In the genomic region with DNA sequence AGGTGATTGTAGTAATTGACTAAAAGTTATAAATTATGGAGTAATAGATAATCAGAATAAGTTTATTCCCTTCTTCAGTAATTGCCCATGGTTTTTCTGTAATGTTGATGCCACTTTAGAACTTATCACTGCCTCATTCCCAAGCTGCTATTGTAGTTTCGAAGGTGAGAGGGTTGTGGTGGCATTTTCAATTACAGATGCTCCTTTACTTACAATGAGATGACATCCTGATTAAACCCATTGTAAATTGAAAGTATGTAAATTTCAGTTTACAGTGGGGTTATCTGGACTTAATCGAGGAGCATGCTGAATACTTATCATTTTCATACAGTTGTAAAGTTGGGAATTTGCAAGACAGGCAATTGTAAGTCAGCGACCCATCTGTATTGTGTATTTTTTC, we compare ENCODE assay signal across 9 cellular contexts. TPM values are rescaled to one million over a fixed set of nuclear protein-coding genes. Genes with fewer than 3 reads are reported as not detected.
DNase-seq lines count a peak whose midpoint lies in the region; ATAC-seq, FAIRE-seq and TF ChIP-seq lines count a peak whose summit lies in the region.
"Had no signal": no experiment of that assay in that cellular context is flagged by ENCODE, and none has a peak within 500 bp of the region (broad histone marks: within the 10 kb centered on the region; RNA-seq: fewer than 3 reads in every experiment).

No MANE protein-coding gene starts in this region.

- no peaks in the 10 kb centered on the region; a peak in 1 of 5 replicates for H3K27me3 ChIP-seq in HepG2 (ENCODE audit: control insufficient read depth in 1 of 2, insufficient read depth in 2 of 2, low read length in 2 of 2)
- H3K27me3 ChIP-seq in thoracic aorta (replicated peaks; ENCODE audit: insufficient read depth): no peaks in the 10 kb centered on the region

- H3K27ac Mint-ChIP-seq in activated naive CD4-positive, alpha-beta T cell treated with anti-CD3 and anti-CD28 coated beads, Interleukin-2, amount 50 U/mL, for 24 hours: peak overlapping the region; percentile 96
- H3K27ac Mint-ChIP-seq in activated naive CD8-positive, alpha-beta T cell treated with anti-CD3 and anti-CD28 coated beads for 36 hours: peak overlapping the region; percentile 50

- peaks cover 15% of the 10 kb centered on the region for H3K36me3 Mint-ChIP-seq in activated naive CD4-positive, alpha-beta T cell treated with anti-CD3 and anti-CD28 coated beads, Interleukin-2, amount 50 U/mL, for 24 hours
- H3K36me3 Mint-ChIP-seq in activated naive CD8-positive, alpha-beta T cell treated with anti-CD3 and anti-CD28 coated beads for 36 hours: peaks cover 69% of the 10 kb centered on the region

- H3K27ac ChIP-seq in HepG2 (ENCODE audit: extremely low read length, insufficient read depth, low read length) (peak overlapping the region; percentile 92), thoracic aorta (peak overlapping the region in 1 of 2 donors; percentile 4)

- ATAC-seq in HepG2: no peak
- ATAC-seq in thoracic aorta (ENCODE audit: insufficient number of reproducible peaks, low FRiP score, low read depth): no peak
- no peak for ATAC-seq in HG03442 (IDR thresholded peaks at IDR 0.05; ENCODE audit: unreplicated experiment)
- no peak for ATAC-seq in esophagus mucosa

- TF ChIP-seq CTCF in HepG2 (CRISPR knock-in tag; IDR thresholded peaks at IDR 0.05): no peak
- no peak for TF ChIP-seq CTCF in thoracic aorta (IDR thresholded peaks at IDR 0.05)

- peak overlapping the region; percentile 72 for H3K4me2 ChIP-seq in HepG2 (ENCODE audit: low read depth, low read length)

- H3K4me1 ChIP-seq in HepG2 (ENCODE audit: insufficient read depth, low read length) (peaks cover 69% of the 10 kb centered on the region), thoracic aorta (ENCODE audit: control insufficient read depth in 1 of 2, low read depth in 2 of 2) (peaks cover 49 to 69% of the 10 kb centered on the region in 2 donors)

- BruUV-seq in HepG2 (replicated peaks; lab: Mats Ljungman, UMichigan): no TSS peak

- H3K9me3 ChIP-seq in HepG2 (ENCODE audit: low read length) (no peaks in the 10 kb centered on the region), thoracic aorta (no peaks in the 10 kb centered on the region)

- no peaks in the 10 kb centered on the region for H3K9me3 Mint-ChIP-seq in activated naive CD4-positive, alpha-beta T cell treated with anti-CD3 and anti-CD28 coated beads, Interleukin-2, amount 50 U/mL, for 24 hours
- H3K9me3 Mint-ChIP-seq in activated naive CD8-positive, alpha-beta T cell treated with anti-CD3 and anti-CD28 coated beads for 36 hours: no peaks in the 10 kb centered on the region

- intact Hi-C loops in HepG2 (cut with micrococcal nuclease; ENCODE audit: unreplicated experiment): no loop called here

- POLR2A ChIA-PET in HepG2 (lab: Yijun Ruan, JAX): interaction anchor here (0.5 to 5.7 kb wide), 3 partner anchors 11 to 31 kb away, joined by 3 to 71 read pairs (median 67); a partner anchor contains a TSS

- H3K4me3 ChIP-seq in HepG2 (replicated peaks in 1 of 3; ENCODE audit: insufficient read depth in 1 of 3, low read depth in 2 of 3, low read length in 3 of 3) (peak overlapping the region; percentile 57 to 78 (median 71)), thoracic aorta (peak overlapping the region; percentile 89)

- TF ChIP-seq RAD21 in HepG2 (CRISPR knock-in tag; IDR thresholded peaks at IDR 0.05): no peak

- peak overlapping the region; percentile 96 for H3K4me3 Mint-ChIP-seq in activated naive CD4-positive, alpha-beta T cell treated with anti-CD3 and anti-CD28 coated beads, Interleukin-2, amount 50 U/mL, for 24 hours
- H3K4me3 Mint-ChIP-seq in activated naive CD8-positive, alpha-beta T cell treated with anti-CD3 and anti-CD28 coated beads for 36 hours: peak overlapping the region; percentile 96

- peaks cover 78% of the 10 kb centered on the region for H3K79me2 ChIP-seq in HepG2 (ENCODE audit: insufficient read depth, low read length)

- H3K4me1 Mint-ChIP-seq in activated naive CD4-positive, alpha-beta T cell treated with anti-CD3 and anti-CD28 coated beads, Interleukin-2, amount 50 U/mL, for 24 hours: peaks cover 84% of the 10 kb centered on the region
- H3K4me1 Mint-ChIP-seq in activated naive CD8-positive, alpha-beta T cell treated with anti-CD3 and anti-CD28 coated beads for 36 hours: peaks cover 67% of the 10 kb centered on the region

- peak overlapping the region; percentile 96 for H3K9ac ChIP-seq in HepG2 (ENCODE audit: insufficient read depth, low read depth, low read length)

- no peak for FAIRE-seq in HepG2 (lab: Jason Lieb, UNC)
- FAIRE-seq: endometrium had no signal

- CTCF ChIA-PET in HepG2 (lab: Yijun Ruan, JAX; ENCODE audit: low intra/inter-chr PET ratio, low total read pairs): no interaction called here

- peaks cover 0 to 3% of the 10 kb centered on the region in 2 experiments; a peak in 2 of 5 replicates for H3K36me3 ChIP-seq in HepG2 (replicated peaks in 1 of 2; ENCODE audit: control insufficient read depth in 1 of 2, insufficient read depth in 2 of 2, low read length in 2 of 2)
- H3K36me3 ChIP-seq in thoracic aorta: no peaks in the 10 kb centered on the region

- no peaks in the 10 kb centered on the region for H3K27me3 Mint-ChIP-seq in activated naive CD4-positive, alpha-beta T cell treated with anti-CD3 and anti-CD28 coated beads, Interleukin-2, amount 50 U/mL, for 24 hours
- no peaks in the 10 kb centered on the region for H3K27me3 Mint-ChIP-seq in activated naive CD8-positive, alpha-beta T cell treated with anti-CD3 and anti-CD28 coated beads for 36 hours

- WGBS in HepG2 (ENCODE audit: low lambda C conversion rate): 39% methylated on average over 3 of the region's 3 CpGs

- H2AFZ ChIP-seq in HepG2 (ENCODE audit: low read length): no peak overlapping the region

- no peak for TF ChIP-seq EP300 in HepG2 (IDR thresholded peaks at IDR 0.05; ENCODE audit: low read depth in 2 of 2, low read length in 2 of 2)
- TF ChIP-seq EP300 in HepG2 (CRISPR knock-in tag; IDR thresholded peaks at IDR 0.05; ENCODE audit: borderline replicate concordance): no peak

- DNase-seq in activated naive CD4-positive, alpha-beta T cell treated with Interleukin-2 at 50 U/mL for 16 hours: no peak
- DNase-seq in activated naive CD8-positive, alpha-beta T cell treated with anti-CD3 and anti-CD28 coated beads for 36 hours: no peak
- DNase-seq in HepG2 (ENCODE audit: low spot score) (no peak), thoracic aorta (ENCODE audit: low spot score) (no peak)
- DNase-seq in effector CD4-positive, alpha-beta T cell: no peak

- in situ Hi-C loops in HepG2 (cut with HindIII; ENCODE audit: extremely low pct_ligation_motif_present, low pct_unique_long_range_greater_than_20kb): no loop called here

- peaks cover 58% of the 10 kb centered on the region for H4K20me1 ChIP-seq in HepG2 (ENCODE audit: insufficient read depth, low read length)

- TF ChIP-seq POLR2A in HepG2 (IDR thresholded peaks at IDR 0.05; ENCODE audit: insufficient read depth in 1 of 2, low read depth in 2 of 2, low read length in 2 of 2): no peak

RNA-seq across cellular contexts. Expression of a gene that starts 2.9 kb away (rescaled TPM):
- total RNA-seq in activated naive CD8-positive, alpha-beta T cell treated with anti-CD3 and anti-CD28 coated beads for 36 hours: 100 to 1,000 TPM; 302 to 307 TPM
- total RNA-seq in HepG2 (2016; rRNA removed; fragmentation: Illumina TruSeq; extraction: Trizol) (299 and 369 TPM in 2 replicates), thoracic aorta (10 to 100 TPM; 44.0 to 94.9 TPM), esophagus mucosa (156 TPM)
- 264 and 285 TPM in 2 replicates for total RNA-seq in HepG2 (2016; cell fraction: cytosol; rRNA removed; fragmentation: Illumina TruSeq; extraction: Trizol; ENCODE audit: low read depth)
- 309 and 377 TPM in 2 replicates for total RNA-seq in HepG2 (2016; cell fraction: insoluble cytoplasmic fraction; rRNA removed; fragmentation: Illumina TruSeq; extraction: Trizol)
- total RNA-seq in HepG2 (2016; cell fraction: membrane; rRNA removed; fragmentation: Illumina TruSeq; extraction: Trizol): 307 and 313 TPM in 2 replicates
- total RNA-seq in HepG2 (2016; cell fraction: nucleus; rRNA removed; fragmentation: Illumina TruSeq; extraction: Trizol): 175 and 186 TPM in 2 replicates
- polyA plus RNA-seq in HepG2 (2011; rRNA removed): 179 and 216 TPM in 2 replicates
- 94.3 and 126 TPM in 2 replicates for polyA plus RNA-seq in HepG2 (2011; cell fraction: cytosol; rRNA removed)
- 54.4 and 62.6 TPM in 2 replicates for polyA plus RNA-seq in HepG2 (2011; cell fraction: nucleus; rRNA removed)
- 148 and 182 TPM in 2 replicates for polyA plus RNA-seq in HepG2 (2012)
- polyA plus RNA-seq in HepG2 (2016; cell fraction: cytosol; fragmentation: Illumina TruSeq; extraction: Trizol; ENCODE audit: low read depth): 325 and 381 TPM in 2 replicates
- 331 and 354 TPM in 2 replicates for polyA plus RNA-seq in HepG2 (2016; cell fraction: insoluble cytoplasmic fraction; fragmentation: Illumina TruSeq; extraction: Trizol; ENCODE audit: low read depth)
- 233 and 259 TPM in 2 replicates for polyA plus RNA-seq in HepG2 (2016; cell fraction: membrane; fragmentation: Illumina TruSeq; extraction: Trizol; ENCODE audit: low read depth)
- polyA plus RNA-seq in HepG2 (2016; cell fraction: nucleus; fragmentation: Illumina TruSeq; extraction: Trizol; ENCODE audit: insufficient read depth, low read depth): 182 and 183 TPM in 2 replicates
- polyA minus RNA-seq in HepG2 (2011; rRNA and poly(A)+ RNA removed; ENCODE audit: low replicate concordance): 35.8 and 38.7 TPM in 2 replicates
- 26.0 and 35.7 TPM in 2 replicates for polyA minus RNA-seq in HepG2 (2011; cell fraction: cytosol; rRNA and poly(A)+ RNA removed)
- polyA minus RNA-seq in HepG2 (2011; cell fraction: nucleus; rRNA and poly(A)+ RNA removed): 279 and 305 TPM in 2 replicates

RNA-seq across cellular contexts. Expression of a gene that starts 31.2 kb away (rescaled TPM):
- total RNA-seq in activated naive CD8-positive, alpha-beta T cell treated with anti-CD3 and anti-CD28 coated beads for 36 hours: 10 to 100 TPM; 33.1 to 33.9 TPM
- total RNA-seq in HepG2 (2016; rRNA removed; fragmentation: Illumina TruSeq; extraction: Trizol) (16.8 and 23.2 TPM in 2 replicates), thoracic aorta (10 to 100 TPM; 35.6 to 70.3 TPM), esophagus mucosa (30.8 TPM)
- total RNA-seq in HepG2 (2016; cell fraction: cytosol; rRNA removed; fragmentation: Illumina TruSeq; extraction: Trizol; ENCODE audit: low read depth): 185 and 208 TPM in 2 replicates
- 13.8 and 24.0 TPM in 2 replicates for total RNA-seq in HepG2 (2016; cell fraction: insoluble cytoplasmic fraction; rRNA removed; fragmentation: Illumina TruSeq; extraction: Trizol)
- total RNA-seq in HepG2 (2016; cell fraction: membrane; rRNA removed; fragmentation: Illumina TruSeq; extraction: Trizol): 82.6 and 97.9 TPM in 2 replicates
- 25.9 and 32.4 TPM in 2 replicates for total RNA-seq in HepG2 (2016; cell fraction: nucleus; rRNA removed; fragmentation: Illumina TruSeq; extraction: Trizol)
- 5.0 and 6.0 TPM in 2 replicates for polyA plus RNA-seq in HepG2 (2011; rRNA removed)
- polyA plus RNA-seq in HepG2 (2011; cell fraction: cytosol; rRNA removed): 1.1 and 3.2 TPM in 2 replicates
- 11.1 and 12.2 TPM in 2 replicates for polyA plus RNA-seq in HepG2 (2011; cell fraction: nucleus; rRNA removed)
- polyA plus RNA-seq in HepG2 (2012): 12.0 and 13.7 TPM in 2 replicates
- 0.16 and 0.49 TPM in 2 replicates for polyA plus RNA-seq in HepG2 (2016; cell fraction: cytosol; fragmentation: Illumina TruSeq; extraction: Trizol; ENCODE audit: low read depth)
- 6.2 and 6.3 TPM in 2 replicates for polyA plus RNA-seq in HepG2 (2016; cell fraction: insoluble cytoplasmic fraction; fragmentation: Illumina TruSeq; extraction: Trizol; ENCODE audit: low read depth)
- 0.37 and 0.38 TPM in 2 replicates for polyA plus RNA-seq in HepG2 (2016; cell fraction: membrane; fragmentation: Illumina TruSeq; extraction: Trizol; ENCODE audit: low read depth)
- polyA plus RNA-seq in HepG2 (2016; cell fraction: nucleus; fragmentation: Illumina TruSeq; extraction: Trizol; ENCODE audit: insufficient read depth, low read depth): 22.3 and 24.5 TPM in 2 replicates
- polyA minus RNA-seq in HepG2 (2011; rRNA and poly(A)+ RNA removed; ENCODE audit: low replicate concordance): 17.9 and 18.3 TPM in 2 replicates
- 40.9 and 44.7 TPM in 2 replicates for polyA minus RNA-seq in HepG2 (2011; cell fraction: cytosol; rRNA and poly(A)+ RNA removed)
- polyA minus RNA-seq in HepG2 (2011; cell fraction: nucleus; rRNA and poly(A)+ RNA removed): 80.1 and 85.7 TPM in 2 replicates
